Comparison of ENCODE assay signal across 1 cellular context in genomic region chr16:85083051-85083639, GRCh38.
TF ChIP-seq lines count a peak whose summit lies in the region.

No MANE protein-coding gene starts in this region.

TF ChIP-seq in WTC11, 78 proteins besides CTCF, POLR2A, EP300 and RAD21 (continued from another document):
- TF ChIP-seq, protein P1, sequence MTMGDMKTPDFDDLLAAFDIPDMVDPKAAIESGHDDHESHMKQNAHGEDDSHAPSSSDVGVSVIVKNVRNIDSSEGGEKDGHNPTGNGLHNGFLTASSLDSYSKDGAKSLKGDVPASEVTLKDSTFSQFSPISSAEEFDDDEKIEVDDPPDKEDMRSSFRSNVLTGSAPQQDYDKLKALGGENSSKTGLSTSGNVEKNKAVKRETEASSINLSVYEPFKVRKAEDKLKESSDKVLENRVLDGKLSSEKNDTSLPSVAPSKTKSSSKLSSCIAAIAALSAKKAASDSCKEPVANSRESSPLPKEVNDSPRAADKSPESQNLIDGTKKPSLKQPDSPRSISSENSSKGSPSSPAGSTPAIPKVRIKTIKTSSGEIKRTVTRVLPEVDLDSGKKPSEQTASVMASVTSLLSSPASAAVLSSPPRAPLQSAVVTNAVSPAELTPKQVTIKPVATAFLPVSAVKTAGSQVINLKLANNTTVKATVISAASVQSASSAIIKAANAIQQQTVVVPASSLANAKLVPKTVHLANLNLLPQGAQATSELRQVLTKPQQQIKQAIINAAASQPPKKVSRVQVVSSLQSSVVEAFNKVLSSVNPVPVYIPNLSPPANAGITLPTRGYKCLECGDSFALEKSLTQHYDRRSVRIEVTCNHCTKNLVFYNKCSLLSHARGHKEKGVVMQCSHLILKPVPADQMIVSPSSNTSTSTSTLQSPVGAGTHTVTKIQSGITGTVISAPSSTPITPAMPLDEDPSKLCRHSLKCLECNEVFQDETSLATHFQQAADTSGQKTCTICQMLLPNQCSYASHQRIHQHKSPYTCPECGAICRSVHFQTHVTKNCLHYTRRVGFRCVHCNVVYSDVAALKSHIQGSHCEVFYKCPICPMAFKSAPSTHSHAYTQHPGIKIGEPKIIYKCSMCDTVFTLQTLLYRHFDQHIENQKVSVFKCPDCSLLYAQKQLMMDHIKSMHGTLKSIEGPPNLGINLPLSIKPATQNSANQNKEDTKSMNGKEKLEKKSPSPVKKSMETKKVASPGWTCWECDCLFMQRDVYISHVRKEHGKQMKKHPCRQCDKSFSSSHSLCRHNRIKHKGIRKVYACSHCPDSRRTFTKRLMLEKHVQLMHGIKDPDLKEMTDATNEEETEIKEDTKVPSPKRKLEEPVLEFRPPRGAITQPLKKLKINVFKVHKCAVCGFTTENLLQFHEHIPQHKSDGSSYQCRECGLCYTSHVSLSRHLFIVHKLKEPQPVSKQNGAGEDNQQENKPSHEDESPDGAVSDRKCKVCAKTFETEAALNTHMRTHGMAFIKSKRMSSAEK (CRISPR knock-in tag; IDR thresholded peaks at IDR 0.05; ENCODE audit: borderline replicate concordance), result no peak
- TF ChIP-seq CREM (CRISPR knock-in tag; IDR thresholded peaks at IDR 0.05) (0 out of 2 replicates have a peak, but pooled peaks have one; percentile 29), E2F5 (CRISPR knock-in tag; IDR thresholded peaks at IDR 0.05) (no peak), JUN (CRISPR knock-in tag; IDR thresholded peaks at IDR 0.05) (no peak), FOXJ3 (CRISPR knock-in tag; IDR thresholded peaks at IDR 0.05; ENCODE audit: borderline replicate concordance) (no peak), FOXP1 (CRISPR knock-in tag; IDR thresholded peaks at IDR 0.05; ENCODE audit: borderline replicate concordance) (no peak; the same call in 1 of the 2 replicates), TP53 (CRISPR knock-in tag; IDR thresholded peaks at IDR 0.05) (no peak)
- TF ChIP-seq, protein P2, sequence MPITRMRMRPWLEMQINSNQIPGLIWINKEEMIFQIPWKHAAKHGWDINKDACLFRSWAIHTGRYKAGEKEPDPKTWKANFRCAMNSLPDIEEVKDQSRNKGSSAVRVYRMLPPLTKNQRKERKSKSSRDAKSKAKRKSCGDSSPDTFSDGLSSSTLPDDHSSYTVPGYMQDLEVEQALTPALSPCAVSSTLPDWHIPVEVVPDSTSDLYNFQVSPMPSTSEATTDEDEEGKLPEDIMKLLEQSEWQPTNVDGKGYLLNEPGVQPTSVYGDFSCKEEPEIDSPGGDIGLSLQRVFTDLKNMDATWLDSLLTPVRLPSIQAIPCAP (CRISPR knock-in tag; IDR thresholded peaks at IDR 0.05), result no peak
- TF ChIP-seq, protein P3, sequence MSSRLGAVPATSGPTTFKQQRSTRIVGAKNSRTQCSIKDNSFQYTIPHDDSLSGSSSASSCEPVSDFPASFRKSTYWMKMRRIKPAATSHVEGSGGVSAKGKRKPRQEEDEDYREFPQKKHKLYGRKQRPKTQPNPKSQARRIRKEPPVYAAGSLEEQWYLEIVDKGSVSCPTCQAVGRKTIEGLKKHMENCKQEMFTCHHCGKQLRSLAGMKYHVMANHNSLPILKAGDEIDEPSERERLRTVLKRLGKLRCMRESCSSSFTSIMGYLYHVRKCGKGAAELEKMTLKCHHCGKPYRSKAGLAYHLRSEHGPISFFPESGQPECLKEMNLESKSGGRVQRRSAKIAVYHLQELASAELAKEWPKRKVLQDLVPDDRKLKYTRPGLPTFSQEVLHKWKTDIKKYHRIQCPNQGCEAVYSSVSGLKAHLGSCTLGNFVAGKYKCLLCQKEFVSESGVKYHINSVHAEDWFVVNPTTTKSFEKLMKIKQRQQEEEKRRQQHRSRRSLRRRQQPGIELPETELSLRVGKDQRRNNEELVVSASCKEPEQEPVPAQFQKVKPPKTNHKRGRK (CRISPR knock-in tag; IDR thresholded peaks at IDR 0.05; ENCODE audit: borderline replicate concordance), result no peak
